2 cellular contexts compared by ENCODE assay signal in genomic region chr1:209490013-209490412, GRCh38.
TF ChIP-seq lines count a peak whose summit lies in the region.

No MANE protein-coding gene starts in this region.

TF ChIP-seq in GM23338, 12 proteins besides CTCF, POLR2A, EP300 and RAD21:
- no peak for TF ChIP-seq ZNF462 (CRISPR knock-in tag; IDR thresholded peaks at IDR 0.05)
- TF ChIP-seq ETS1 (IDR thresholded peaks at IDR 0.05) = no peak
- TF ChIP-seq POLR2AphosphoS5 (IDR thresholded peaks at IDR 0.05; ENCODE audit: low read depth) = no peak
- no peak for TF ChIP-seq ZNF331 (CRISPR knock-in tag; IDR thresholded peaks at IDR 0.05; ENCODE audit: low read depth)
- no peak for TF ChIP-seq REST (IDR thresholded peaks at IDR 0.05; ENCODE audit: unreplicated experiment)
- no peak for TF ChIP-seq NANOG (IDR thresholded peaks at IDR 0.05; ENCODE audit: borderline replicate concordance)
- TF ChIP-seq JUNB (IDR thresholded peaks at IDR 0.05; ENCODE audit: unreplicated experiment) = no peak
- no peak for TF ChIP-seq CREB1 (CRISPR knock-in tag; IDR thresholded peaks at IDR 0.05; ENCODE audit: low read depth)
- no peak for TF ChIP-seq ZNF114 (CRISPR knock-in tag; IDR thresholded peaks at IDR 0.05)
- TF ChIP-seq STAT1 (IDR thresholded peaks at IDR 0.05; ENCODE audit: unreplicated experiment) = no peak
- no peak for TF ChIP-seq EZH2phosphoT487 (IDR thresholded peaks at IDR 0.05; ENCODE audit: unreplicated experiment)
- no peak for TF ChIP-seq EZH2 (IDR thresholded peaks at IDR 0.05; ENCODE audit: low read depth, unreplicated experiment)

TF ChIP-seq in H1, 55 proteins besides CTCF, POLR2A, EP300 and RAD21 (continued from another document):
- TF ChIP-seq CTBP2 (IDR thresholded peaks at IDR 0.05; ENCODE audit: borderline replicate concordance, insufficient read depth, insufficient read length, low read length) (no peak), KDM4A (IDR thresholded peaks at IDR 0.05; ENCODE audit: low read depth, low read length, severe bottlenecking) (no peak), JUND (IDR thresholded peaks at IDR 0.05; ENCODE audit: low read length) (no peak), ZNF274 (IDR thresholded peaks at IDR 0.05; ENCODE audit: borderline replicate concordance, extremely low read depth, low read length) (no peak)
